ENCODE assay signal across 14 cellular contexts in the genomic region with DNA sequence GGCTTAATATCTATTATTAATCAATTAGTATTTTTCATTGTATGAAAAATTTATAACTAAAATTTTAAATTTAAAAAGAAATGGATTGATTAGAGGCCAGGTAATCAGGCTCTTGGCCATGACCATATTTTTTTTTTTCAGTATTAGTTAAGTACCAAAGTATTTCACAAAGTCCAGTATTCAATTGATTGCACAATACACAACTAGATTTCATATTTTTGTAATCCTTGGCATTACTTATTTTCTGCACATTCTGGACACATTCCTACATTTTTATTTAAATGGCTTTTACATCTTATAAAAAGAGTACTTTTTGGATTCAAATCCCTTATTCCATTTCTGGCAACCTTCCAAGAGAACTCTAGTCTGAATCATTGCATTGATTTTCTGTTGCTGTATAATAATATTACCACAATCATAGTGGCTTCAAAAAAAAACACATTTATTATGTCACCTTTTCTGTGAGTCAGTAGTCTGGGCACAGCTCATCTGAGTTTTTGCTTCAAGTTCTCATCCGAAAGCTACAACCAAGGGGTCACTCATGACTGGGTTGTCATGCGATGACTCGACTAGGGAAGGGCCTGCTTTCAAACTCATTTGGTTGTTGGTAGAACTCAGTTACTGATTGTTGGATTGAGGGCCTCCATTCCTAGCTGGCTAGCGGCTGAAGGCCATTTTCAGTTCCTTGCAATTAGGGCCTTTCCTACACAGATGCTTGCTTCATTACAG.
DNase-seq lines count a peak whose midpoint lies in the region; ATAC-seq and TF ChIP-seq lines count a peak whose summit lies in the region.
"Had no signal": no experiment of that assay in that cellular context is flagged by ENCODE, and none has a peak within 500 bp of the region (broad histone marks: within the 10 kb centered on the region; RNA-seq: fewer than 3 reads in every experiment).

No MANE protein-coding gene starts in this region.

- no peak for TF ChIP-seq CTCF in omental fat pad (IDR thresholded peaks at IDR 0.05)

- DNase-seq in GM04503 (ENCODE audit: low read depth), result peak; percentile 10
- peak; percentile 65 for DNase-seq in RKO (ENCODE audit: low spot score)
- DNase-seq in fibroblast of gingiva (ENCODE audit: low read depth), result peak; percentile 22
- DNase-seq in omental fat pad (ENCODE audit: low spot score), result peak; percentile 30
- no peak for DNase-seq in HPDE6-E6E7 (ENCODE audit: extremely low spot score)
- DNase-seq in NCI-H146 (lab: John Stamatoyannopoulos, UW), result no peak
- DNase-seq in HUDEP-2 (lab: John Stamatoyannopoulos, UW; ENCODE audit: unreplicated experiment in 76 of 76), result no peak
- DNase-seq: activated CD8-positive, alpha-beta T cell treated with anti-CD3 and anti-CD28 coated beads, Interleukin-2, amount 10 ng/mL, durations not matched to agents 7 days and 5 days; body of pancreas; effector memory CD4-positive, alpha-beta T cell; heart right ventricle; left ventricle myocardium inferior; NCI-H1048 had no signal

- ATAC-seq in omental fat pad (ENCODE audit: low FRiP score), result peak; percentile 84
- ATAC-seq in HG03280 (IDR thresholded peaks at IDR 0.05; ENCODE audit: unreplicated experiment), result no peak
- ATAC-seq: activated CD8-positive, alpha-beta T cell treated with anti-CD3 and anti-CD28 coated beads, Interleukin-2, amount 10 ng/mL, durations not matched to agents 7 days and 5 days; body of pancreas; heart right ventricle had no signal

Comparison
In these comparisons a context has a peak if more than half of its experiments do, and no peak if none do; other contexts are left out.
1. DNase-seq: peak in GM04503 (single experiment), RKO (single experiment), fibroblast of gingiva (single experiment) and omental fat pad (single experiment); none in HPDE6-E6E7 (single experiment), NCI-H146 (single experiment) and HUDEP-2 (0 of 76).